ENCODE assay signal across 9 cellular contexts in genomic region chr6:116405663-116406329, GRCh38. TPM values are rescaled to one million over a fixed set of nuclear protein-coding genes. Genes with fewer than 3 reads are reported as not detected.
DNase-seq lines count a peak whose midpoint lies in the region; ATAC-seq and TF ChIP-seq lines count a peak whose summit lies in the region.
"Had no signal": no experiment of that assay in that cellular context is flagged by ENCODE, and none has a peak within 500 bp of the region (broad histone marks: within the 10 kb centered on the region; RNA-seq: fewer than 3 reads in every experiment).

No MANE protein-coding gene starts in this region.

- no TSS peak for BruUV-seq in Calu3 (replicated peaks; lab: Mats Ljungman, UMichigan)

- H3K4me3 Mint-ChIP-seq in Calu3 (ENCODE audit: low read depth, unreplicated experiment) = no peak overlapping the region
- peak overlapping the region in 6 of 8 donors; percentile 12 to 81 (median 66) for H3K4me3 Mint-ChIP-seq in naive B cell
- no peak overlapping the region for H3K4me3 Mint-ChIP-seq in CD14-positive monocyte

- H3K4me1 Mint-ChIP-seq in Calu3 (ENCODE audit: low read depth, unreplicated experiment) (peaks cover 9% of the 10 kb centered on the region), naive B cell (peaks cover 42 to 66% (median 49%) of the 10 kb centered on the region in 3 donors), CD14-positive monocyte (peaks cover 50% of the 10 kb centered on the region)

- no peaks in the 10 kb centered on the region for H3K27me3 Mint-ChIP-seq in Calu3 (ENCODE audit: unreplicated experiment)
- no peaks in the 10 kb centered on the region for H3K27me3 Mint-ChIP-seq in naive B cell
- peaks cover 0 to 1% (median 0%) of the 10 kb centered on the region in 3 donors for H3K27me3 Mint-ChIP-seq in CD14-positive monocyte (ENCODE audit: low read depth in 3 of 3)

- intact Hi-C loops in Calu3 (cut with micrococcal nuclease; ENCODE audit: unreplicated experiment) (no loop called here), CD14-positive monocyte (cut with micrococcal nuclease) (loop anchor here in 1 of 2 donors (5.0 kb wide), 1 partner anchor 33 kb away; the partner anchor contains the start of gene DSE)

- H3K4me3 ChIP-seq in cardiac fibroblast (replicated peaks in 1 of 2; ENCODE audit: low read depth in 2 of 2, low read length in 2 of 2) = no peak overlapping the region

- CTCF ChIA-PET in Calu3 (lab: Charles Lee) = no interaction called here

- no peak for TF ChIP-seq CTCF in Calu3 (IDR thresholded peaks at IDR 0.05; ENCODE audit: unreplicated experiment)
- no peak for TF ChIP-seq CTCF in cardiac fibroblast (IDR thresholded peaks at IDR 0.05; ENCODE audit: low read depth, low read length)
- no peak for TF ChIP-seq CTCF in CD14-positive monocyte (IDR thresholded peaks at IDR 0.05)

- no peak overlapping the region for H3K27ac Mint-ChIP-seq in Calu3 (ENCODE audit: unreplicated experiment)
- peak overlapping the region; percentile 84 to 94 (median 89) for H3K27ac Mint-ChIP-seq in naive B cell
- H3K27ac Mint-ChIP-seq in CD14-positive monocyte = peak overlapping the region in 3 of 7 donors; percentile 67 to 75 (median 70)

- H3K9me3 Mint-ChIP-seq in Calu3 (ENCODE audit: low read depth, unreplicated experiment) (no peaks in the 10 kb centered on the region), naive B cell (no peaks in the 10 kb centered on the region), CD14-positive monocyte (no peaks in the 10 kb centered on the region)

- no peaks in the 10 kb centered on the region for H3K36me3 Mint-ChIP-seq in Calu3 (ENCODE audit: insufficient read depth, unreplicated experiment)
- H3K36me3 Mint-ChIP-seq in naive B cell = no peaks in the 10 kb centered on the region
- peaks cover 12 to 13% of the 10 kb centered on the region in 2 donors for H3K36me3 Mint-ChIP-seq in CD14-positive monocyte

- ATAC-seq in HG03442 (IDR thresholded peaks at IDR 0.05; ENCODE audit: unreplicated experiment) (peak; percentile 23), naive B cell (ENCODE audit: low read depth in 2 of 2) (no peak), GM19397 (IDR thresholded peaks at IDR 0.05; ENCODE audit: unreplicated experiment) (no peak)

- DNase-seq in Calu3 = peak; percentile 27
- DNase-seq in cardiac fibroblast (ENCODE audit: low read depth in 2 of 2) = peak; percentile 29 to 52
- no peak for DNase-seq in naive B cell
- no peak for DNase-seq in NCI-H2081 treated with DMSO at 0.1 percent for 48 hours (lab: John Stamatoyannopoulos, UW)
- DNase-seq in CD14-positive monocyte (ENCODE audit: low spot score) = no peak
- DNase-seq in SKM-1 (lab: John Stamatoyannopoulos, UW; ENCODE audit: unreplicated experiment) = no peak
- DNase-seq: DMS79 treated with DMSO at 0.1 percent for 48 hours had no signal

RNA-seq across cellular contexts. Expression of gene DSE, which starts 35.0 kb away (rescaled TPM):
- 28.6 and 43.8 TPM in 2 replicates for total RNA-seq in Calu3 (2022)
- polyA plus RNA-seq in naive B cell (ENCODE audit: low read depth in 6 of 6) (10 to 100 TPM in 5 of 6 donors, 1 to 10 TPM in 1; 6.9 to 28.5 (median 21.2) TPM), CD14-positive monocyte (10 to 100 TPM; 28.4 to 36.5 TPM)

RNA-seq across cellular contexts. Expression of gene CALHM6, which starts 55.4 kb away (rescaled TPM):
- 1.4 TPM in 1 of 2 replicates, not detected in the other for total RNA-seq in Calu3 (2022)
- polyA plus RNA-seq in naive B cell (ENCODE audit: low read depth in 6 of 6) (1,000 to 10,000 TPM in 1 of 6 donors, 100 to 1,000 TPM in 5; 687 to 1,118 (median 783) TPM), CD14-positive monocyte (100 to 1,000 TPM; 261 to 367 TPM)

Comparison
In these comparisons a context has a peak if more than half of its experiments do, and no peak if none do; other contexts are left out.
1. DNase-seq: peak in Calu3 (single experiment) and cardiac fibroblast (2 of 2); none in naive B cell (single experiment), NCI-H2081 treated with DMSO at 0.1 percent for 48 hours (single experiment), CD14-positive monocyte (single experiment) and SKM-1 (single experiment).
2. H3K4me3 Mint-ChIP-seq: peak in naive B cell (6 of 8); none in Calu3 (single experiment) and CD14-positive monocyte (0 of 2).